In genomic region chr5:168793844-168794837, GRCh38 we compare ENCODE assay signal across 9 cellular contexts.
DNase-seq lines count a peak whose midpoint lies in the region; ATAC-seq and TF ChIP-seq lines count a peak whose summit lies in the region.
"Had no signal": no experiment of that assay in that cellular context is flagged by ENCODE, and none has a peak within 500 bp of the region (broad histone marks: within the 10 kb centered on the region; RNA-seq: fewer than 3 reads in every experiment).

No MANE protein-coding gene starts in this region.

- H3K4me1 ChIP-seq in PC-3 (ENCODE audit: insufficient read depth, low read length): no peaks in the 10 kb centered on the region

- no peak overlapping the region for H3K4me3 ChIP-seq in brain microvascular endothelial cell (ENCODE audit: low read depth, low read length)
- no peak overlapping the region for H3K4me3 ChIP-seq in PC-3 (ENCODE audit: low read length)

- H3K27ac ChIP-seq in brain microvascular endothelial cell (no peak overlapping the region), PC-3 (ENCODE audit: low read length) (no peak overlapping the region)

- H3K36me3 Mint-ChIP-seq in mesothelial cell of epicardium: no peaks in the 10 kb centered on the region
- H3K36me3 Mint-ChIP-seq in T-helper 17 cell (ENCODE audit: low read depth): no peaks in the 10 kb centered on the region

- CTCF ChIA-PET in HEK293T (lab: Yijun Ruan, JAX): interaction anchor here (0.9 kb wide), 1 partner anchor 40 kb away, joined by 3 read pairs; no protein-coding TSS in a partner anchor
- CTCF ChIA-PET in PC-3 (lab: Charles Lee): no interaction called here

- no peaks in the 10 kb centered on the region for H4K20me1 ChIP-seq in PC-3 (ENCODE audit: low read length)

- no peaks in the 10 kb centered on the region for H3K79me2 ChIP-seq in PC-3 (ENCODE audit: low read length)

- no peak for ATAC-seq in T-helper 17 cell
- ATAC-seq in PC-3: no peak
- no peak for ATAC-seq in HG03457 (IDR thresholded peaks at IDR 0.05; ENCODE audit: unreplicated experiment)

- in situ Hi-C loops in brain microvascular endothelial cell (cut with HindIII; ENCODE audit: low pct_ligation_motif_present, low sequenced_read_pairs): no loop called here

- H3K27ac Mint-ChIP-seq in mesothelial cell of epicardium (peak overlapping the region; percentile 78), T-helper 17 cell (no peak overlapping the region)

- H3K27me3 ChIP-seq in brain microvascular endothelial cell (replicated peaks) (no peaks in the 10 kb centered on the region), PC-3 (ENCODE audit: low read length) (peaks cover 63% of the 10 kb centered on the region)

- no peak overlapping the region for H3K4me3 Mint-ChIP-seq in mesothelial cell of epicardium
- H3K4me3 Mint-ChIP-seq in T-helper 17 cell: no peak overlapping the region

- POLR2A ChIA-PET in HEK293T (lab: Yijun Ruan, JAX): no interaction called here
- POLR2A ChIA-PET in PC-3 (lab: Charles Lee; ENCODE audit: unreplicated experiment): no interaction called here

- H3K9me3 ChIP-seq in T-helper 17 cell (ENCODE audit: control insufficient read depth, low read length, poor library complexity, severe bottlenecking) (no peaks in the 10 kb centered on the region), PC-3 (ENCODE audit: low read length) (no peaks in the 10 kb centered on the region)

- H2AFZ ChIP-seq in PC-3 (ENCODE audit: low read length): no peak overlapping the region

- intact Hi-C loops in PC-3 (cut with micrococcal nuclease): no loop called here

- no peaks in the 10 kb centered on the region for H3K36me3 ChIP-seq in brain microvascular endothelial cell (replicated peaks)
- no peaks in the 10 kb centered on the region for H3K36me3 ChIP-seq in PC-3 (ENCODE audit: low read depth, low read length)

- TF ChIP-seq CTCF in brain microvascular endothelial cell (IDR thresholded peaks at IDR 0.05; ENCODE audit: low read depth, low read length, missing control alignments) (no peak), mesothelial cell of epicardium (IDR thresholded peaks at IDR 0.05; ENCODE audit: unreplicated experiment) (no peak), PC-3 (conservative IDR thresholded peaks at IDR 0.05; ENCODE audit: low read depth, low read length) (no peak)

- H3K27me3 Mint-ChIP-seq in mesothelial cell of epicardium (ENCODE audit: low read depth) (peaks cover 22% of the 10 kb centered on the region), T-helper 17 cell (peaks cover 27% of the 10 kb centered on the region)

- H3K9ac ChIP-seq in PC-3 (ENCODE audit: low read length): no peak overlapping the region

- H3F3A ChIP-seq in PC-3 (ENCODE audit: low read length, unreplicated experiment): no peaks in the 10 kb centered on the region

- H3K4me1 Mint-ChIP-seq in mesothelial cell of epicardium (peaks cover 59% of the 10 kb centered on the region), T-helper 17 cell (no peaks in the 10 kb centered on the region)

- no peaks in the 10 kb centered on the region for H3K9me2 ChIP-seq in PC-3 (replicated peaks; ENCODE audit: low read length)

- BruUV-seq in PC-3 (replicated peaks; lab: Mats Ljungman, UMichigan): no TSS peak

- peak; percentile 83 for DNase-seq in A172 (ENCODE audit: low spot score)
- DNase-seq in HEK293T (ENCODE audit: extremely low spot score): peak; percentile 26
- DNase-seq in brain microvascular endothelial cell: peak; percentile 23
- no peak for DNase-seq in mesothelial cell of epicardium (ENCODE audit: low spot score in 2 of 2, unreplicated experiment in 2 of 2)
- DNase-seq in T-helper 17 cell: no peak
- DNase-seq in PC-3: no peak
- DNase-seq in NOMO-1 (lab: John Stamatoyannopoulos, UW; ENCODE audit: unreplicated experiment in 2 of 2): no peak
- DNase-seq: activated CD4-positive, CD25-positive, alpha-beta regulatory T cell had no signal

- no peak overlapping the region for H3K4me2 ChIP-seq in PC-3 (ENCODE audit: low read length)

- H3K9me3 Mint-ChIP-seq in mesothelial cell of epicardium: no peaks in the 10 kb centered on the region

TF ChIP-seq in HEK293T, 16 proteins besides CTCF, POLR2A, EP300 and RAD21:
- no peak for TF ChIP-seq FOXA1 (IDR thresholded peaks at IDR 0.05)
- TF ChIP-seq PKNOX1 (IDR thresholded peaks at IDR 0.05): no peak
- TF ChIP-seq FOXM1 (IDR thresholded peaks at IDR 0.05; ENCODE audit: borderline replicate concordance): no peak
- TF ChIP-seq TARDBP (IDR thresholded peaks at IDR 0.05): no peak
- no peak for TF ChIP-seq L3MBTL2 (conservative IDR thresholded peaks at IDR 0.05)
- no peak for TF ChIP-seq SP1 (IDR thresholded peaks at IDR 0.05)
- no peak for TF ChIP-seq ELF4 (IDR thresholded peaks at IDR 0.05)
- TF ChIP-seq BHLHE40 (IDR thresholded peaks at IDR 0.05; ENCODE audit: borderline replicate concordance): no peak

Comparison
In these comparisons a context has a peak if more than half of its experiments do, and no peak if none do; other contexts are left out.
1. DNase-seq: peak in A172 (single experiment), HEK293T (single experiment) and brain microvascular endothelial cell (single experiment); none in mesothelial cell of epicardium (0 of 2), T-helper 17 cell (0 of 3), PC-3 (single experiment) and NOMO-1 (0 of 2).